In genomic region chr16:87392823-87393679, GRCh38 we compare ENCODE assay signal across 8 cellular contexts. TPM values are rescaled to one million over a fixed set of nuclear protein-coding genes. Genes with fewer than 3 reads are reported as not detected.
DNase-seq lines count a peak whose midpoint lies in the region; ATAC-seq, FAIRE-seq and TF ChIP-seq lines count a peak whose summit lies in the region.

No MANE protein-coding gene starts in this region.

- H3K4me2 ChIP-seq in keratinocyte (ENCODE audit: control insufficient read depth, extremely low read depth, insufficient read depth, low read depth, low read length) (peak overlapping the region; percentile 93), smooth muscle cell (peak overlapping the region; percentile 91)

- peaks cover 41% of the 10 kb centered on the region for H3K4me1 Mint-ChIP-seq in T-helper 1 cell treated with Interleukin-12 subunit alpha and Interleukin-12 subunit beta and Interleukin-4 antibody, amounts not matched to agents 30 μg/mL and 1 μg/mL, for 36 hours (ENCODE audit: low read depth)

- no peak for DNase-seq in D721Med (ENCODE audit: insufficient read length, low spot score)
- peak; percentile 55 to 56 for DNase-seq in cardiac fibroblast (ENCODE audit: low read depth in 2 of 2)
- no peak for DNase-seq in keratinocyte (ENCODE audit: low read depth, low spot score)
- no peak for DNase-seq in smooth muscle cell (lab: John Stamatoyannopoulos, UW; ENCODE audit: unreplicated experiment)
- DNase-seq in H54 (ENCODE audit: insufficient read length, low spot score), result no peak
- DNase-seq in AG08395 (ENCODE audit: low spot score), result no peak

- H3K4me3 ChIP-seq in cardiac fibroblast (replicated peaks in 1 of 2; ENCODE audit: low read depth in 2 of 2, low read length in 2 of 2), result peak overlapping the region; percentile 82 to 92
- peak overlapping the region; percentile 84 to 100 (median 89) for H3K4me3 ChIP-seq in keratinocyte (ENCODE audit: control insufficient read depth in 2 of 3, extremely low read depth in 1 of 3, insufficient read depth in 2 of 3, low read depth in 1 of 3, low read length in 3 of 3)
- peak overlapping the region; percentile 76 for H3K4me3 ChIP-seq in smooth muscle cell

- TF ChIP-seq POLR2A in H54 (IDR thresholded peaks at IDR 0.05; ENCODE audit: low read depth, low read length), result no peak

- H2AFZ ChIP-seq in keratinocyte (ENCODE audit: control insufficient read depth, low read length) (no peak overlapping the region), smooth muscle cell (ENCODE audit: low read depth) (no peak overlapping the region)

- peak overlapping the region; percentile 89 for H3K4me3 Mint-ChIP-seq in T-helper 1 cell treated with Interleukin-12 subunit alpha and Interleukin-12 subunit beta and Interleukin-4 antibody, amounts not matched to agents 30 μg/mL and 1 μg/mL, for 36 hours

- peak overlapping the region; percentile 84 for H3K27ac ChIP-seq in keratinocyte (ENCODE audit: control insufficient read depth, insufficient read depth, low read length)
- H3K27ac ChIP-seq in smooth muscle cell (ENCODE audit: low read depth), result peak overlapping the region; percentile 79

- peaks cover 8% of the 10 kb centered on the region for H3K36me3 Mint-ChIP-seq in T-helper 1 cell treated with Interleukin-12 subunit alpha and Interleukin-12 subunit beta and Interleukin-4 antibody, amounts not matched to agents 30 μg/mL and 1 μg/mL, for 36 hours (ENCODE audit: low read depth)

- H3K27ac Mint-ChIP-seq in T-helper 1 cell treated with Interleukin-12 subunit alpha and Interleukin-12 subunit beta and Interleukin-4 antibody, amounts not matched to agents 30 μg/mL and 1 μg/mL, for 36 hours, result peak overlapping the region; percentile 84

- H3K9me3 Mint-ChIP-seq in T-helper 1 cell treated with Interleukin-12 subunit alpha and Interleukin-12 subunit beta and Interleukin-4 antibody, amounts not matched to agents 30 μg/mL and 1 μg/mL, for 36 hours, result no peaks in the 10 kb centered on the region

- H3K9ac ChIP-seq in keratinocyte (ENCODE audit: control insufficient read depth, extremely low read depth, insufficient read depth, low read length), result peak overlapping the region; percentile 88
- peak overlapping the region; percentile 92 for H3K9ac ChIP-seq in smooth muscle cell (ENCODE audit: low read depth)

- H3K27me3 Mint-ChIP-seq in T-helper 1 cell treated with Interleukin-12 subunit alpha and Interleukin-12 subunit beta and Interleukin-4 antibody, amounts not matched to agents 30 μg/mL and 1 μg/mL, for 36 hours (ENCODE audit: low read depth), result no peaks in the 10 kb centered on the region

- H3K4me1 ChIP-seq in keratinocyte (ENCODE audit: control insufficient read depth, extremely low read depth, insufficient read depth, low read length) (peaks cover 26% of the 10 kb centered on the region), smooth muscle cell (ENCODE audit: low read depth) (peaks cover 8% of the 10 kb centered on the region)

- H3K9me3 ChIP-seq in keratinocyte (ENCODE audit: control insufficient read depth, low read depth, low read length) (no peaks in the 10 kb centered on the region), smooth muscle cell (replicated peaks; ENCODE audit: low read depth) (no peaks in the 10 kb centered on the region)

- FAIRE-seq in D721Med (lab: Jason Lieb, UNC), result no peak
- no peak for FAIRE-seq in keratinocyte (lab: Jason Lieb, UNC)
- FAIRE-seq in H54 (lab: Jason Lieb, UNC), result no peak

- H3F3A ChIP-seq in smooth muscle cell (ENCODE audit: low read depth), result peaks cover 21% of the 10 kb centered on the region

- peak; percentile 1 for ATAC-seq in HG02642 (IDR thresholded peaks at IDR 0.05; ENCODE audit: poor library complexity, unreplicated experiment)

- TF ChIP-seq CTCF in D721Med (IDR thresholded peaks at IDR 0.05; ENCODE audit: insufficient read depth, missing control alignments) (peak; percentile 43), cardiac fibroblast (IDR thresholded peaks at IDR 0.05; ENCODE audit: low read depth, low read length) (peak; percentile 23), keratinocyte (optimal IDR thresholded peaks at IDR 0.05 in 1 of 3, IDR thresholded peaks at IDR 0.05 in 1 of 3, conservative IDR thresholded peaks at IDR 0.05 in 1 of 3; ENCODE audit: extremely low read depth in 1 of 3, insufficient read depth in 2 of 3, low read length in 3 of 3) (peak in 2 of 3 experiments; percentile 16 to 49), smooth muscle cell (IDR thresholded peaks at IDR 0.05; ENCODE audit: borderline replicate concordance, insufficient read depth, poor library complexity, severe bottlenecking) (no peak)

- H3K27me3 ChIP-seq in keratinocyte (ENCODE audit: control insufficient read depth, extremely low read depth, insufficient read depth, low read length) (no peaks in the 10 kb centered on the region), smooth muscle cell (ENCODE audit: low read depth) (no peaks in the 10 kb centered on the region)

- dilution Hi-C loops in keratinocyte (cut with MboI; ENCODE audit: extremely low pct_ligation_motif_present, low sequenced_read_pairs), result no loop called here

- H3K9me1 ChIP-seq in keratinocyte (ENCODE audit: control insufficient read depth, extremely low read depth, insufficient read depth, low read length), result peaks cover 3% of the 10 kb centered on the region

- peaks cover 0 to 6% of the 10 kb centered on the region in 2 experiments for H3K36me3 ChIP-seq in keratinocyte (ENCODE audit: control insufficient read depth in 2 of 2, extremely low read depth in 1 of 2, insufficient read depth in 2 of 2, low read length in 2 of 2)
- no peaks in the 10 kb centered on the region for H3K36me3 ChIP-seq in smooth muscle cell (ENCODE audit: low read depth)

- H3K79me2 ChIP-seq in keratinocyte (ENCODE audit: control insufficient read depth, insufficient read depth, low read length), result peaks cover 56% of the 10 kb centered on the region
- H3K79me2 ChIP-seq in smooth muscle cell (ENCODE audit: low read depth), result peaks cover 54% of the 10 kb centered on the region

- WGBS in smooth muscle cell (ENCODE audit: low lambda C conversion rate), result 2% methylated on average over 53 of the region's 53 CpGs

- H4K20me1 ChIP-seq in keratinocyte (ENCODE audit: control insufficient read depth, extremely low read depth, insufficient read depth, low read length) (peaks cover 16% of the 10 kb centered on the region), smooth muscle cell (ENCODE audit: low read depth) (peaks cover 54% of the 10 kb centered on the region)

RNA-seq across cellular contexts. Expression of gene MAP1LC3B, which starts 0.9 kb away (rescaled TPM):
- 43.6 to 50.3 TPM (median 46.3 TPM) in 3 replicates for polyA plus RNA-seq in keratinocyte
- polyA plus RNA-seq in keratinocyte (2011; ENCODE audit: low read depth), result 218 TPM
- 61.5 and 109 TPM in 2 replicates for polyA plus RNA-seq in keratinocyte (2011; cell fraction: cytosol; rRNA removed)
- polyA plus RNA-seq in keratinocyte (2011; cell fraction: nucleus; rRNA removed), result 39.9 and 43.2 TPM in 2 replicates
- 71.2 and 175 TPM in 2 replicates for polyA plus RNA-seq in keratinocyte (2012; ENCODE audit: low replicate concordance)
- 15.2 to 23.2 TPM (median 20.6 TPM) in 3 replicates for polyA minus RNA-seq in keratinocyte
- polyA minus RNA-seq in keratinocyte (2011; cell fraction: cytosol; rRNA and poly(A)+ RNA removed), result 37.2 TPM
- 12.5 and 26.0 TPM in 2 replicates for polyA minus RNA-seq in keratinocyte (2011; cell fraction: nucleus; rRNA and poly(A)+ RNA removed)
- total RNA-seq in smooth muscle cell, result 67.5 and 77.5 TPM in 2 replicates
- polyA plus RNA-seq in smooth muscle cell, result 107 and 118 TPM in 2 replicates

RNA-seq across cellular contexts. Expression of gene FBXO31, which starts 9.5 kb away (rescaled TPM):
- polyA plus RNA-seq in keratinocyte, result 12.9 to 22.3 TPM (median 17.0 TPM) in 3 replicates
- polyA plus RNA-seq in keratinocyte (2011; ENCODE audit: low read depth), result 20.8 TPM
- 8.0 and 13.7 TPM in 2 replicates for polyA plus RNA-seq in keratinocyte (2011; cell fraction: cytosol; rRNA removed)
- polyA plus RNA-seq in keratinocyte (2011; cell fraction: nucleus; rRNA removed), result 35.0 and 40.8 TPM in 2 replicates
- 14.9 and 18.8 TPM in 2 replicates for polyA plus RNA-seq in keratinocyte (2012; ENCODE audit: low replicate concordance)
- 27.3 to 33.0 TPM (median 30.5 TPM) in 3 replicates for polyA minus RNA-seq in keratinocyte
- polyA minus RNA-seq in keratinocyte (2011; cell fraction: cytosol; rRNA and poly(A)+ RNA removed), result 20.0 TPM
- 25.2 and 38.7 TPM in 2 replicates for polyA minus RNA-seq in keratinocyte (2011; cell fraction: nucleus; rRNA and poly(A)+ RNA removed)
- 9.3 and 25.6 TPM in 2 replicates for total RNA-seq in smooth muscle cell
- polyA plus RNA-seq in smooth muscle cell, result 13.9 and 23.0 TPM in 2 replicates

Comparison
In these comparisons a context has a peak if more than half of its experiments do, and no peak if none do; other contexts are left out.
1. DNase-seq: peak in cardiac fibroblast (2 of 2); none in D721Med (single experiment), keratinocyte (single experiment), smooth muscle cell (single experiment), H54 (single experiment) and AG08395 (single experiment).
2. Peak in every context shown above with its lines, with median percentiles within 50 percentile points of each other: H3K4me3 ChIP-seq.